Comparison of ENCODE assay signal across 12 cellular contexts in genomic region chr10:79185796-79186374, GRCh38.
A peak's percentile ranks its signal among the peaks of the same experiment; 100 is the strongest.
DNase-seq lines count a peak whose midpoint lies in the region; ATAC-seq and TF ChIP-seq lines count a peak whose summit lies in the region.
"Had no signal": no experiment of that assay in that cellular context is flagged by ENCODE, and none has a peak within 500 bp of the region (broad histone marks: within the 10 kb centered on the region; RNA-seq: fewer than 3 reads in every experiment).

No MANE protein-coding gene starts in this region.

- peaks cover 11% of the 10 kb centered on the region for H3K36me3 ChIP-seq in lower lobe of right lung
- peaks cover 0 to 28% (median 14%) of the 10 kb centered on the region in 4 donors for H3K36me3 ChIP-seq in stomach
- H3K36me3 ChIP-seq: WERI-Rb-1 had no signal

- H3K27me3 ChIP-seq in lower lobe of right lung (ENCODE audit: low read depth) = no peaks in the 10 kb centered on the region
- no peaks in the 10 kb centered on the region for H3K27me3 ChIP-seq in stomach

- H3K27ac Mint-ChIP-seq in brain = peak overlapping the region; percentile 37 to 90 (median 71)

- TF ChIP-seq EP300 in stomach (IDR thresholded peaks at IDR 0.05) = no peak

- WGBS in stomach, 5 donors = 46 to 56% (median 53%) methylated on average over 6 to 7 of the region's 7 CpGs

- H3K27ac ChIP-seq in lower lobe of right lung = peak overlapping the region; percentile 66
- peak overlapping the region; percentile 36 to 80 (median 67) for H3K27ac ChIP-seq in stomach
- H3K27ac ChIP-seq: WERI-Rb-1 had no signal

- ATAC-seq in lower lobe of right lung (no peak), GM18511 (IDR thresholded peaks at IDR 0.05; ENCODE audit: unreplicated experiment) (no peak)
- ATAC-seq: activated T-cell treated with anti-CD3 and anti-CD28 coated beads, Interleukin-2, amount 50 U/mL, for 4 hours had no signal

- DNase-seq in HK-2 (ENCODE audit: unreplicated experiment) (peak; percentile 38), lower lobe of right lung (no peak), stomach (no peak), MV-4-11 (lab: John Stamatoyannopoulos, UW) (no peak), posterior cingulate gyrus (no peak)
- DNase-seq in activated CD4-positive, alpha-beta T cell treated with anti-CD3 and anti-CD28 coated beads, Interleukin-2, amount 50 U/mL, for 48 hours = no peak
- DNase-seq: activated T-cell treated with anti-CD3 and anti-CD28 coated beads, Interleukin-2, amount 50 U/mL, for 4 hours; CD8-positive, alpha-beta memory T cell; SHP77; WERI-Rb-1 had no signal

- no peaks in the 10 kb centered on the region for H3K9me3 Mint-ChIP-seq in brain
- H3K9me3 Mint-ChIP-seq: activated T-cell treated with anti-CD3 and anti-CD28 coated beads, Interleukin-2, amount 50 U/mL, for 4 hours; CD8-positive, alpha-beta memory T cell had no signal

- no peak for TF ChIP-seq POLR2A in stomach (IDR thresholded peaks at IDR 0.05)

- peak overlapping the region in 3 of 5 experiments; percentile 20 to 60 (median 26) for H3K4me3 Mint-ChIP-seq in brain
- H3K4me3 Mint-ChIP-seq: activated T-cell treated with anti-CD3 and anti-CD28 coated beads, Interleukin-2, amount 50 U/mL, for 4 hours; CD8-positive, alpha-beta memory T cell had no signal

- TF ChIP-seq CTCF in brain (conservative IDR thresholded peaks at IDR 0.05) (no peak), lower lobe of right lung (IDR thresholded peaks at IDR 0.05) (no peak), stomach (IDR thresholded peaks at IDR 0.05) (no peak)

- H3K4me1 Mint-ChIP-seq in brain = peaks cover 94% of the 10 kb centered on the region
- H3K4me1 Mint-ChIP-seq: CD8-positive, alpha-beta memory T cell had no signal

- H3K9me3 ChIP-seq in lower lobe of right lung (no peaks in the 10 kb centered on the region), stomach (no peaks in the 10 kb centered on the region)

- H3K4me1 ChIP-seq in lower lobe of right lung (peaks cover 100% of the 10 kb centered on the region), stomach (peaks cover 71 to 100% (median 86%) of the 10 kb centered on the region in 4 donors)

- H3K36me3 Mint-ChIP-seq in brain = peaks cover 2% of the 10 kb centered on the region

- H3K4me3 ChIP-seq in lower lobe of right lung = no peak overlapping the region
- no peak overlapping the region for H3K4me3 ChIP-seq in stomach

- no peaks in the 10 kb centered on the region for H3K27me3 Mint-ChIP-seq in brain
- H3K27me3 Mint-ChIP-seq: CD8-positive, alpha-beta memory T cell had no signal

- intact Hi-C loops in lower lobe of right lung (cut with DNase I) = no loop called here
- intact Hi-C loops in stomach (cut with DNase I; ENCODE audit: low total_unique reads) = no loop called here
- intact Hi-C loops in posterior cingulate gyrus (cut with DNase I) = no loop called here
